8 cellular contexts compared by ENCODE assay signal in genomic region chr2:172864182-172864581, GRCh38.
A peak's percentile ranks its signal among the peaks of the same experiment; 100 is the strongest.
DNase-seq lines count a peak whose midpoint lies in the region; ATAC-seq and TF ChIP-seq lines count a peak whose summit lies in the region.

No MANE protein-coding gene starts in this region.

- H3K4me1 ChIP-seq in lower lobe of right lung (peaks cover 7% of the 10 kb centered on the region), thyroid gland (peaks cover 0 to 6% of the 10 kb centered on the region in 2 donors)

- H3K9me2 ChIP-seq in SU-DHL-6 (replicated peaks; ENCODE audit: insufficient read depth, low read length), result no peaks in the 10 kb centered on the region

- no peak overlapping the region for H3K9ac ChIP-seq in SU-DHL-6 (ENCODE audit: low read length)

- intact Hi-C loops in lower lobe of right lung (cut with DNase I), result loop anchor here (5.0 kb wide), 1 partner anchor 68 kb away; no protein-coding TSS in a partner anchor
- intact Hi-C loops in thyroid gland (cut with DNase I), result no loop called here

- no peak overlapping the region for H3K27ac ChIP-seq in SU-DHL-6 (ENCODE audit: low read depth, low read length)
- no peak overlapping the region for H3K27ac ChIP-seq in coronary artery
- H3K27ac ChIP-seq in lower lobe of right lung, result no peak overlapping the region
- no peak overlapping the region for H3K27ac ChIP-seq in thyroid gland

- H3F3A ChIP-seq in SU-DHL-6 (ENCODE audit: insufficient read depth), result no peaks in the 10 kb centered on the region

- TF ChIP-seq CTCF in SU-DHL-6 (IDR thresholded peaks at IDR 0.05; ENCODE audit: insufficient read depth, low read length, poor library complexity, severe bottlenecking) (peak; percentile 25), coronary artery (IDR thresholded peaks at IDR 0.05) (peak; percentile 60), lower lobe of right lung (IDR thresholded peaks at IDR 0.05) (peak; percentile 74), thyroid gland (IDR thresholded peaks at IDR 0.05) (peak in 4 of 6 experiments; percentile 23 to 48 (median 42))

- H3K4me3 ChIP-seq in SU-DHL-6 (ENCODE audit: insufficient read depth, low read length, poor library complexity, severe bottlenecking) (no peak overlapping the region), coronary artery (no peak overlapping the region), lower lobe of right lung (no peak overlapping the region), thyroid gland (replicated peaks in 1 of 3) (no peak overlapping the region)

- 49 to 66% methylated on average over 5 of the region's 5 CpGs for WGBS in thyroid gland, 2 donors

- H4K20me1 ChIP-seq in SU-DHL-6 (ENCODE audit: low read depth, low read length), result no peaks in the 10 kb centered on the region

- H3K9me3 ChIP-seq in SU-DHL-6 (ENCODE audit: insufficient read depth, low read length) (no peaks in the 10 kb centered on the region), lower lobe of right lung (no peaks in the 10 kb centered on the region), thyroid gland (no peaks in the 10 kb centered on the region)

- no peak overlapping the region for H2AFZ ChIP-seq in SU-DHL-6 (ENCODE audit: low read depth, low read length, severe bottlenecking)

- no peaks in the 10 kb centered on the region for H3K79me2 ChIP-seq in SU-DHL-6 (ENCODE audit: insufficient read depth, low read length)

- DNase-seq in DMS53 (lab: John Stamatoyannopoulos, UW) (peak; percentile 57), HS-27A (ENCODE audit: low read depth) (peak; percentile 8), coronary artery (ENCODE audit: low spot score) (no peak), lower lobe of right lung (peak; percentile 60), thyroid gland (peak; percentile 33 to 38), putamen (ENCODE audit: low spot score) (no peak), NCI-H524 treated with DMSO at 0.1 percent for 48 hours (lab: John Stamatoyannopoulos, UW) (no peak)

- TF ChIP-seq POLR2A in thyroid gland (IDR thresholded peaks at IDR 0.05), result no peak

- peak; percentile 71 to 90 for ATAC-seq in lower lobe of right lung

- H3K27me3 ChIP-seq in SU-DHL-6 (ENCODE audit: low read length), result no peaks in the 10 kb centered on the region
- no peaks in the 10 kb centered on the region for H3K27me3 ChIP-seq in lower lobe of right lung (ENCODE audit: low read depth)
- H3K27me3 ChIP-seq in thyroid gland, result no peaks in the 10 kb centered on the region

- no peak overlapping the region for H3K4me2 ChIP-seq in SU-DHL-6 (ENCODE audit: low read depth, low read length, poor library complexity, severe bottlenecking)

- H3K36me3 ChIP-seq in SU-DHL-6 (ENCODE audit: low read length), result no peaks in the 10 kb centered on the region
- H3K36me3 ChIP-seq in lower lobe of right lung, result no peaks in the 10 kb centered on the region
- H3K36me3 ChIP-seq in thyroid gland, result no peaks in the 10 kb centered on the region

Comparison
In these comparisons a context has a peak if more than half of its experiments do, and no peak if none do; other contexts are left out.
1. DNase-seq: peak in DMS53 (single experiment), HS-27A (single experiment), lower lobe of right lung (single experiment) and thyroid gland (2 of 2); none in coronary artery (single experiment), putamen (single experiment) and NCI-H524 treated with DMSO at 0.1 percent for 48 hours (single experiment).
2. Peak in every context shown above with its lines, with median percentiles within 50 percentile points of each other: CTCF ChIP-seq.